In genomic region chr1:169941982-169942830, GRCh38 we compare ENCODE assay signal across 12 cellular contexts. TPM values are rescaled to one million over a fixed set of nuclear protein-coding genes. Genes with fewer than 3 reads are reported as not detected.
DNase-seq lines count a peak whose midpoint lies in the region; ATAC-seq and TF ChIP-seq lines count a peak whose summit lies in the region.
"Had no signal": no experiment of that assay in that cellular context is flagged by ENCODE, and none has a peak within 500 bp of the region (broad histone marks: within the 10 kb centered on the region; RNA-seq: fewer than 3 reads in every experiment).

No MANE protein-coding gene starts in this region.

- in situ Hi-C loops in G401 (cut with HindIII; ENCODE audit: low sequenced_read_pairs): no loop called here

- H3K79me2 ChIP-seq in PC-3 (ENCODE audit: low read length): no peaks in the 10 kb centered on the region
- H3K79me2 ChIP-seq in GM23338 (replicated peaks; ENCODE audit: insufficient read depth): no peaks in the 10 kb centered on the region

- no peak overlapping the region for H2AFZ ChIP-seq in PC-3 (ENCODE audit: low read length)
- no peak overlapping the region for H2AFZ ChIP-seq in GM23338

- H3K4me3 ChIP-seq in PC-3 (ENCODE audit: low read length) (no peak overlapping the region), fibroblast of pulmonary artery (replicated peaks; ENCODE audit: low read depth, low read length) (no peak overlapping the region), skeletal muscle satellite cell (ENCODE audit: low read length) (peak overlapping the region; percentile 48), GM23338 (no peak overlapping the region)
- H3K4me3 ChIP-seq: K562, SJSA1 had no signal

- H3K4me1 Mint-ChIP-seq in GM23338: no peaks in the 10 kb centered on the region
- H3K4me1 Mint-ChIP-seq in natural killer cell treated with Interleukin-12 subunit alpha and Interleukin-12 subunit beta and Interleukin-15 and Interleukin-18, amount 100 ng/mL, for 72 hours (ENCODE audit: low read depth in 2 of 2): no peaks in the 10 kb centered on the region

- H3K36me3 Mint-ChIP-seq in GM23338 (ENCODE audit: low read depth): no peaks in the 10 kb centered on the region
- no peaks in the 10 kb centered on the region for H3K36me3 Mint-ChIP-seq in natural killer cell treated with Interleukin-12 subunit alpha and Interleukin-12 subunit beta and Interleukin-15 and Interleukin-18, amount 100 ng/mL, for 72 hours

- no peaks in the 10 kb centered on the region for H3K27me3 ChIP-seq in PC-3 (ENCODE audit: low read length)
- no peaks in the 10 kb centered on the region for H3K27me3 ChIP-seq in skeletal muscle satellite cell (ENCODE audit: control insufficient read depth, insufficient read depth, low read length)
- H3K27me3 ChIP-seq in GM23338 (ENCODE audit: insufficient read depth): no peaks in the 10 kb centered on the region
- H3K27me3 ChIP-seq: SJSA1 had no signal

- intact Hi-C loops in PC-3 (cut with micrococcal nuclease): loop anchor here (1.0 to 5.0 kb wide), 3 partner anchors 57 to 155 kb away; partner anchors contain the start of gene KIFAP3

- POLR2A ChIA-PET in PC-3 (lab: Charles Lee; ENCODE audit: unreplicated experiment): interaction anchor here (0.7 kb wide), 1 partner anchor 1436 kb away, joined by 4 read pairs; no protein-coding TSS in a partner anchor

- DNase-seq in G401 (ENCODE audit: low spot score) (peak; percentile 27), PC-3 (peak; percentile 60), fibroblast of pulmonary artery (ENCODE audit: low read depth) (peak; percentile 21), hypothalamus (lab: John Stamatoyannopoulos, UW) (no peak), GM23338 (ENCODE audit: low spot score) (no peak)
- no peak for DNase-seq in natural killer cell treated with Interleukin-12 subunit alpha and Interleukin-12 subunit beta and Interleukin-15 and Interleukin-18, amount 100 ng/mL, for 72 hours (ENCODE audit: low spot score)
- DNase-seq: activated CD4-positive, alpha-beta T cell treated with anti-CD3 and anti-CD28 coated beads for 4 hours; GDM1 had no signal

- H3K9ac ChIP-seq in PC-3 (ENCODE audit: low read length) (no peak overlapping the region), skeletal muscle satellite cell (ENCODE audit: low read depth, low read length) (peak overlapping the region; percentile 29)

- no peaks in the 10 kb centered on the region for H3K27me3 Mint-ChIP-seq in GM23338 (ENCODE audit: insufficient read depth, low read depth, poor library complexity)
- no peaks in the 10 kb centered on the region for H3K27me3 Mint-ChIP-seq in natural killer cell treated with Interleukin-12 subunit alpha and Interleukin-12 subunit beta and Interleukin-15 and Interleukin-18, amount 100 ng/mL, for 72 hours

- no peak overlapping the region for H3K27ac Mint-ChIP-seq in GM23338
- no peak overlapping the region for H3K27ac Mint-ChIP-seq in natural killer cell treated with Interleukin-12 subunit alpha and Interleukin-12 subunit beta and Interleukin-15 and Interleukin-18, amount 100 ng/mL, for 72 hours

- ATAC-seq in PC-3 (peak; percentile 93), GM19395 (IDR thresholded peaks at IDR 0.05; ENCODE audit: unreplicated experiment) (no peak), GM23338 (no peak)
- ATAC-seq in natural killer cell treated with Interleukin-12 subunit alpha and Interleukin-12 subunit beta and Interleukin-15 and Interleukin-18, amount 100 ng/mL, for 72 hours: no peak
- ATAC-seq: K562 had no signal

- no peaks in the 10 kb centered on the region for H3K36me3 ChIP-seq in PC-3 (ENCODE audit: low read depth, low read length)
- H3K36me3 ChIP-seq in skeletal muscle satellite cell (ENCODE audit: insufficient read depth, low read length): peaks cover 5% of the 10 kb centered on the region
- H3K36me3 ChIP-seq in GM23338 (ENCODE audit: insufficient read depth): no peaks in the 10 kb centered on the region
- H3K36me3 ChIP-seq: SJSA1 had no signal

- BruUV-seq in PC-3 (replicated peaks; lab: Mats Ljungman, UMichigan): no TSS peak

- CTCF ChIA-PET in PC-3 (lab: Charles Lee): interaction anchor here (0.6 kb wide), 1 partner anchor 1542 kb away, joined by 3 read pairs; no protein-coding TSS in a partner anchor

- H3K4me1 ChIP-seq in PC-3 (ENCODE audit: insufficient read depth, low read length): peaks cover 12% of the 10 kb centered on the region
- H3K4me1 ChIP-seq in skeletal muscle satellite cell (ENCODE audit: control insufficient read depth, insufficient read depth, low read length): peaks cover 16% of the 10 kb centered on the region
- H3K4me1 ChIP-seq in GM23338 (ENCODE audit: insufficient read depth): no peaks in the 10 kb centered on the region

- TF ChIP-seq CTCF in PC-3 (conservative IDR thresholded peaks at IDR 0.05; ENCODE audit: low read depth, low read length): no peak
- TF ChIP-seq CTCF in fibroblast of pulmonary artery (IDR thresholded peaks at IDR 0.05; ENCODE audit: low read length, missing control alignments): no peak
- no peak for TF ChIP-seq CTCF in GM23338 (conservative IDR thresholded peaks at IDR 0.05; ENCODE audit: low read depth in 2 of 2)

- H3K9me3 Mint-ChIP-seq in GM23338: no peaks in the 10 kb centered on the region
- H3K9me3 Mint-ChIP-seq in natural killer cell treated with Interleukin-12 subunit alpha and Interleukin-12 subunit beta and Interleukin-15 and Interleukin-18, amount 100 ng/mL, for 72 hours: no peaks in the 10 kb centered on the region

- peak overlapping the region; percentile 36 for H3K27ac ChIP-seq in PC-3 (ENCODE audit: low read length)
- H3K27ac ChIP-seq in GM23338 (ENCODE audit: low read depth): no peak overlapping the region
- H3K27ac ChIP-seq: SJSA1 had no signal

- H3K4me2 ChIP-seq in PC-3 (ENCODE audit: low read length) (peak overlapping the region; percentile 49), skeletal muscle satellite cell (ENCODE audit: low read length) (peak overlapping the region; percentile 76), GM23338 (no peak overlapping the region)

- no peaks in the 10 kb centered on the region for H3F3A ChIP-seq in PC-3 (ENCODE audit: low read length, unreplicated experiment)
- no peaks in the 10 kb centered on the region for H3F3A ChIP-seq in GM23338 (replicated peaks; ENCODE audit: low read depth)

- H4K20me1 ChIP-seq in PC-3 (ENCODE audit: low read length): no peaks in the 10 kb centered on the region
- no peaks in the 10 kb centered on the region for H4K20me1 ChIP-seq in GM23338 (replicated peaks; ENCODE audit: insufficient read depth)

- H3K4me3 Mint-ChIP-seq in GM23338: no peak overlapping the region
- no peak overlapping the region for H3K4me3 Mint-ChIP-seq in natural killer cell treated with Interleukin-12 subunit alpha and Interleukin-12 subunit beta and Interleukin-15 and Interleukin-18, amount 100 ng/mL, for 72 hours

- H3K9me2 ChIP-seq in PC-3 (replicated peaks; ENCODE audit: low read length) (no peaks in the 10 kb centered on the region), GM23338 (ENCODE audit: insufficient read depth) (no peaks in the 10 kb centered on the region)

- no peaks in the 10 kb centered on the region for H3K9me3 ChIP-seq in PC-3 (ENCODE audit: low read length)
- H3K9me3 ChIP-seq in skeletal muscle satellite cell (replicated peaks; ENCODE audit: low read length): no peaks in the 10 kb centered on the region
- H3K9me3 ChIP-seq: SJSA1 had no signal

TF ChIP-seq in GM23338, 12 proteins besides CTCF, POLR2A, EP300 and RAD21:
- TF ChIP-seq EZH2phosphoT487 (IDR thresholded peaks at IDR 0.05; ENCODE audit: unreplicated experiment) (no peak), ETS1 (IDR thresholded peaks at IDR 0.05) (no peak), NANOG (IDR thresholded peaks at IDR 0.05; ENCODE audit: borderline replicate concordance) (no peak)

RNA-seq across cellular contexts. Expression of gene SCYL3, which starts 48.5 kb away (rescaled TPM):
- 2.0 and 10.2 TPM in 2 replicates for total RNA-seq in G401 (2014; rRNA removed; shearing (Covaris generic))
- 3.1 and 3.6 TPM in 2 replicates for total RNA-seq in PC-3 (2014; rRNA removed)
- 4.8 and 5.1 TPM in 2 replicates for total RNA-seq in skeletal muscle satellite cell (2012; rRNA removed)
- total RNA-seq in GM23338 (2014; rRNA removed; shearing (Covaris generic)): 6.1 and 6.8 TPM in 2 replicates
- 1.8 and 2.2 TPM in 2 replicates for polyA plus RNA-seq in GM23338 (2016; fragmentation: Nextera tagmentation; extraction: Ambion mirVana)
- total RNA-seq in natural killer cell treated with Interleukin-12 subunit alpha and Interleukin-12 subunit beta and Interleukin-15 and Interleukin-18, amount 100 ng/mL, for 72 hours: 10 to 100 TPM; 14.2 to 16.3 TPM

Comparison
In these comparisons a context has a peak if more than half of its experiments do, and no peak if none do; other contexts are left out.
1. DNase-seq: peak in G401 (single experiment), PC-3 (single experiment) and fibroblast of pulmonary artery (single experiment); none in hypothalamus (0 of 51), GM23338 (single experiment) and natural killer cell treated with Interleukin-12 subunit alpha and Interleukin-12 subunit beta and Interleukin-15 and Interleukin-18, amount 100 ng/mL, for 72 hours (single experiment).